17 cellular contexts compared by ENCODE assay signal in the genomic region with DNA sequence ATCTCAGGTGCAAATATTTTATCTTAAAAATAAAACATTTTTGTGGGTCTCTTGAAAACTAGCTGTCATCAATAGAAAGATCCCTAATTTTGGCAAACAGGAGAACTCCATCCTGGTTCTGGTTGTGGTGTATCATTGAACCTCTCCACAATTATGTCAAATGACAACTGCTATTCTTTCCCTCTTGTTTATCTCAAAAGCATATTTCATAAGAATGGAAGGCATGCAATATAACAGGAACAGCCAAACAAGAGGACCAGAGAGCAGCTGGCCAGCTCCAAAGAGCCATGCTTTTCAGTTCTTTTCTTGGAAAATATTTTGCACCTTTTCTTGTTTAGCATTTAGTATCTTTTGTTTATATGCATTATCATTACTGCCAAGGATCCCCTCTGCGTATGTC.
A peak's percentile ranks its signal among the peaks of the same experiment; 100 is the strongest.
DNase-seq lines count a peak whose midpoint lies in the region; ATAC-seq, FAIRE-seq and TF ChIP-seq lines count a peak whose summit lies in the region.
"Had no signal": no experiment of that assay in that cellular context is flagged by ENCODE, and none has a peak within 500 bp of the region (broad histone marks: within the 10 kb centered on the region; RNA-seq: fewer than 3 reads in every experiment).

No MANE protein-coding gene starts in this region.

- no peaks in the 10 kb centered on the region for H3K27me3 ChIP-seq in keratinocyte (ENCODE audit: control insufficient read depth, extremely low read depth, insufficient read depth, low read length)
- peaks cover 9% of the 10 kb centered on the region; the same call in 1 of the 2 replicates for H3K27me3 ChIP-seq in HAP-1 (ENCODE audit: low read depth)
- H3K27me3 ChIP-seq: BLaER1 had no signal

- H3K79me2 ChIP-seq in keratinocyte (ENCODE audit: control insufficient read depth, insufficient read depth, low read length), result no peaks in the 10 kb centered on the region

- no peak for TF ChIP-seq CTCF in choroid plexus epithelial cell (conservative IDR thresholded peaks at IDR 0.05; ENCODE audit: low read depth, low read length)
- no peak for TF ChIP-seq CTCF in keratinocyte (optimal IDR thresholded peaks at IDR 0.05 in 1 of 3, IDR thresholded peaks at IDR 0.05 in 1 of 3, conservative IDR thresholded peaks at IDR 0.05 in 1 of 3; ENCODE audit: extremely low read depth in 1 of 3, insufficient read depth in 2 of 3, low read length in 3 of 3)

- H3K4me3 ChIP-seq in choroid plexus epithelial cell (ENCODE audit: low read depth, low read length) (no peak overlapping the region), keratinocyte (ENCODE audit: control insufficient read depth in 2 of 3, extremely low read depth in 1 of 3, insufficient read depth in 2 of 3, low read depth in 1 of 3, low read length in 3 of 3) (no peak overlapping the region), HAP-1 (no peak overlapping the region)
- H3K4me3 ChIP-seq: BLaER1 had no signal

- H3K4me1 ChIP-seq in keratinocyte (ENCODE audit: control insufficient read depth, extremely low read depth, insufficient read depth, low read length), result no peaks in the 10 kb centered on the region
- H3K4me1 ChIP-seq in HAP-1, result no peaks in the 10 kb centered on the region
- H3K4me1 ChIP-seq: BLaER1, Caco-2 had no signal

- no peaks in the 10 kb centered on the region for H3K36me3 ChIP-seq in keratinocyte (ENCODE audit: control insufficient read depth in 2 of 2, extremely low read depth in 1 of 2, insufficient read depth in 2 of 2, low read length in 2 of 2)
- no peaks in the 10 kb centered on the region for H3K36me3 ChIP-seq in HAP-1 (replicated peaks)
- H3K36me3 ChIP-seq: BLaER1 had no signal

- ATAC-seq in Right ventricle myocardium superior (ENCODE audit: poor library complexity) (peak; percentile 70), left cardiac atrium (no peak), HG03432 (IDR thresholded peaks at IDR 0.05; ENCODE audit: unreplicated experiment) (no peak)

- peak; percentile 9 for FAIRE-seq in keratinocyte (lab: Jason Lieb, UNC)
- FAIRE-seq: GM19239 had no signal

- no peak for DNase-seq in Right ventricle myocardium superior
- no peak for DNase-seq in left cardiac atrium
- DNase-seq in choroid plexus epithelial cell (ENCODE audit: low read depth), result peak; percentile 45
- DNase-seq in keratinocyte (ENCODE audit: low read depth, low spot score), result no peak
- DNase-seq in HAP-1 (ENCODE audit: low spot score in 2 of 2), result no peak
- DNase-seq in NCI-H187 treated with DMSO at 0.1 percent for 48 hours (lab: John Stamatoyannopoulos, UW), result no peak
- DNase-seq: 8988T; AML-193; Caco-2; CD8-positive, alpha-beta memory T cell; DND-41; GDM1; GOT3; H9 had no signal

- H3K4me2 ChIP-seq in keratinocyte (ENCODE audit: control insufficient read depth, extremely low read depth, insufficient read depth, low read depth, low read length), result no peak overlapping the region
- H3K4me2 ChIP-seq: BLaER1 had no signal

- H3K9me3 ChIP-seq in keratinocyte (ENCODE audit: control insufficient read depth, low read depth, low read length) (no peaks in the 10 kb centered on the region), HAP-1 (no peaks in the 10 kb centered on the region)
- H3K9me3 ChIP-seq: BLaER1, Caco-2 had no signal

- intact Hi-C loops in Right ventricle myocardium superior (cut with DNase I), result no loop called here
- intact Hi-C loops in left cardiac atrium (cut with DNase I), result no loop called here

- H3K27ac ChIP-seq in keratinocyte (ENCODE audit: control insufficient read depth, insufficient read depth, low read length), result no peak overlapping the region
- H3K27ac ChIP-seq: BLaER1 had no signal

- H2AFZ ChIP-seq in keratinocyte (ENCODE audit: control insufficient read depth, low read length), result no peak overlapping the region

- no peaks in the 10 kb centered on the region for H4K20me1 ChIP-seq in keratinocyte (ENCODE audit: control insufficient read depth, extremely low read depth, insufficient read depth, low read length)
- H4K20me1 ChIP-seq: BLaER1 had no signal

- no peaks in the 10 kb centered on the region for H3K9me1 ChIP-seq in keratinocyte (ENCODE audit: control insufficient read depth, extremely low read depth, insufficient read depth, low read length)

- dilution Hi-C loops in keratinocyte (cut with MboI; ENCODE audit: extremely low pct_ligation_motif_present, low sequenced_read_pairs), result no loop called here

- H3K9ac ChIP-seq in keratinocyte (ENCODE audit: control insufficient read depth, extremely low read depth, insufficient read depth, low read length), result no peak overlapping the region
- H3K9ac ChIP-seq: BLaER1 had no signal

- in situ Hi-C loops in HAP-1 (cut with MboI; ENCODE audit: low sequenced_read_pairs), result no loop called here
